1 cellular context compared by ENCODE assay signal in the genomic region with DNA sequence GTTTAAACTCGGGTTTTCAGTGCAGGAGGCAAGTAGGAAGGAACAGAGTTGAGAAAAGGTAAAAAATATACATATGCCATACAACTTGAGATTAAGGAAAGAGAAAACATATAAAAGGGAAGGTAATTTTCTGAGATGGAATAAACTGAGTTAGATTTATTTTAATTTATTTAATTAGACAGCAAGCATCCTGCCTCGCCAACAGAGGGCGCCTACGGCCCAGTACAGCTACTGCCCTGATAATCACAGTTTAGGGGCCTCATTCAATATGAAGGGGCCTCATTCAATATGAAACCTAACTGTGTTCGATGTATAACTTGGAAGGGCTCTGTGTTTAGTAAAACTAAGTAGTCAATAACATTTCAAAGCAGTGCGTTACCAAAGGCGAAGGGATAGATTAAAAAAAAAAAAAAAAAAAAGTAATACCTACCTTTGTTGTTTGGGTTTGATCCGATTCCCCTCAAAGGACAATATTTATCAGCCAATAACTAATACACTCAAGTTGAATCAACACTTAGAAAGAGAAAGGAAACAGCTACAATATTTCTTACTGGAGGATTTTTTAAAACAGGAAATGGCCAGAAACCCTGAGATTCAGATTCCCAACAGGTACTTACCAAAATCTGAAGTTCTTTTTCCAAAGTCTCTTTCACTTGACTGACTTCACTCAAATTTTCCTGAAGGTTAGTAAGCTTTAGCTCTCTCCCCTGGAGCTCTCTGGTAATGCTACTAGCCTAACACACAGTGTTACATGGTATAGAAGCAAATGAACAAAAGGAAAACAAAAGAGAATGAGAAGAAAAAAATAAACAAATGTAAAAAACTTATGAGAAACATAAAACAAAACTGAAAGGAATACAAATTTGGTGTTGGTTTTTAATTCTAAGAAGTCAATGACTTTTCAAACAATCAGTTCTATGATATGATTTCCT.
TF ChIP-seq lines count a peak whose summit lies in the region.

No MANE protein-coding gene starts in this region.

TF ChIP-seq in GM12878, 131 proteins besides CTCF, POLR2A, EP300 and RAD21:
- no peak for TF ChIP-seq ZBTB33 (IDR thresholded peaks at IDR 0.05)
- TF ChIP-seq USF1 (IDR thresholded peaks at IDR 0.05; ENCODE audit: borderline replicate concordance, extremely low read length, insufficient read depth, low read depth, low read length): no peak
- no peak for TF ChIP-seq GATAD2B (conservative IDR thresholded peaks at IDR 0.05; ENCODE audit: low read depth)
- TF ChIP-seq, protein P1, sequence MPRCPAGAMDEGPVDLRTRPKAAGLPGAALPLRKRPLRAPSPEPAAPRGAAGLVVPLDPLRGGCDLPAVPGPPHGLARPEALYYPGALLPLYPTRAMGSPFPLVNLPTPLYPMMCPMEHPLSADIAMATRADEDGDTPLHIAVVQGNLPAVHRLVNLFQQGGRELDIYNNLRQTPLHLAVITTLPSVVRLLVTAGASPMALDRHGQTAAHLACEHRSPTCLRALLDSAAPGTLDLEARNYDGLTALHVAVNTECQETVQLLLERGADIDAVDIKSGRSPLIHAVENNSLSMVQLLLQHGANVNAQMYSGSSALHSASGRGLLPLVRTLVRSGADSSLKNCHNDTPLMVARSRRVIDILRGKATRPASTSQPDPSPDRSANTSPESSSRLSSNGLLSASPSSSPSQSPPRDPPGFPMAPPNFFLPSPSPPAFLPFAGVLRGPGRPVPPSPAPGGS (IDR thresholded peaks at IDR 0.05; ENCODE audit: borderline replicate concordance, insufficient read depth, low read depth, low read length, poor library complexity, severe bottlenecking): no peak
- TF ChIP-seq YY1 (IDR thresholded peaks at IDR 0.05; ENCODE audit: low read depth, low read length): 0 out of 2 replicates have a peak, but pooled peaks have one; percentile 24
- TF ChIP-seq FOXM1 (IDR thresholded peaks at IDR 0.05; ENCODE audit: low read depth, low read length): peak; percentile 24; the same call in 1 of the 2 replicates
- TF ChIP-seq, protein P2, sequence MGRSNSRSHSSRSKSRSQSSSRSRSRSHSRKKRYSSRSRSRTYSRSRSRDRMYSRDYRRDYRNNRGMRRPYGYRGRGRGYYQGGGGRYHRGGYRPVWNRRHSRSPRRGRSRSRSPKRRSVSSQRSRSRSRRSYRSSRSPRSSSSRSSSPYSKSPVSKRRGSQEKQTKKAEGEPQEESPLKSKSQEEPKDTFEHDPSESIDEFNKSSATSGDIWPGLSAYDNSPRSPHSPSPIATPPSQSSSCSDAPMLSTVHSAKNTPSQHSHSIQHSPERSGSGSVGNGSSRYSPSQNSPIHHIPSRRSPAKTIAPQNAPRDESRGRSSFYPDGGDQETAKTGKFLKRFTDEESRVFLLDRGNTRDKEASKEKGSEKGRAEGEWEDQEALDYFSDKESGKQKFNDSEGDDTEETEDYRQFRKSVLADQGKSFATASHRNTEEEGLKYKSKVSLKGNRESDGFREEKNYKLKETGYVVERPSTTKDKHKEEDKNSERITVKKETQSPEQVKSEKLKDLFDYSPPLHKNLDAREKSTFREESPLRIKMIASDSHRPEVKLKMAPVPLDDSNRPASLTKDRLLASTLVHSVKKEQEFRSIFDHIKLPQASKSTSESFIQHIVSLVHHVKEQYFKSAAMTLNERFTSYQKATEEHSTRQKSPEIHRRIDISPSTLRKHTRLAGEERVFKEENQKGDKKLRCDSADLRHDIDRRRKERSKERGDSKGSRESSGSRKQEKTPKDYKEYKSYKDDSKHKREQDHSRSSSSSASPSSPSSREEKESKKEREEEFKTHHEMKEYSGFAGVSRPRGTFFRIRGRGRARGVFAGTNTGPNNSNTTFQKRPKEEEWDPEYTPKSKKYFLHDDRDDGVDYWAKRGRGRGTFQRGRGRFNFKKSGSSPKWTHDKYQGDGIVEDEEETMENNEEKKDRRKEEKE (IDR thresholded peaks at IDR 0.05): no peak
- peak; percentile 51; the same call in 1 of the 2 replicates for TF ChIP-seq SMC3 (IDR thresholded peaks at IDR 0.05; ENCODE audit: borderline replicate concordance, low read length)
- no peak for TF ChIP-seq CBX3 (IDR thresholded peaks at IDR 0.05; ENCODE audit: borderline replicate concordance, low read depth)
